ENCODE assay signal across 1 cellular context in the genomic region with DNA sequence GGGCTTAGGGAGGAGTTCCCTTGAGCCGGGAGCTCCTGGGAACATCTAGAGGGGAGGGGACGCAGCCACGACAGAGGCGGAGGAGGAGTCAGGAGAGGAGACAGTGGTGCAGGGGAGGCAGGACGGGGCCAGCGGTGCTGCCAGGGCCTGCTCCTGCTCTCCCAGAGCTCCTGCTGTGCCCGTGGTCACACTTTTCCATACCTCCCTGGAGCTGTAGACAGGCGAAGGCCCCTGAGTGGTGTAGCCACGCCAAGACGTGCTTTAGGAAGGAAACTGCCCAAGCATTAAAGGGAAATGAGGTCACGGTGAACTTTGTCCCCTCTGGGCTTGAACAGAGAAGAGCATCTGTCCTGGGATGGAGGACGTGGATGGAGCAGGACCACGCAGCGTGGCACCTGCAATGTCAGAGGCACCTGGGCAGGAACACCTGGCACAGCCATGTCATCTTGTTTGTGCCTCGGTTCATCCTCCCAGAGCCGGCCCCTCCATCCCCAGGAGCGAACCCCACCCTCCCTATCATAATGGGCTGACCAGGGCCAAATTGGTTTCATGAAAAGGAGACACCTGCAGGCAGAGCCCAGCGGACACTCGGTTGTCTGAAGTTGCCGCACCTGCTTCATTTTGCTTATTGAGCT.
TF ChIP-seq lines count a peak whose summit lies in the region.

No MANE protein-coding gene starts in this region.

TF ChIP-seq in GM23338, 12 proteins besides CTCF, POLR2A, EP300 and RAD21 (continued from another document):
- TF ChIP-seq, protein P1, sequence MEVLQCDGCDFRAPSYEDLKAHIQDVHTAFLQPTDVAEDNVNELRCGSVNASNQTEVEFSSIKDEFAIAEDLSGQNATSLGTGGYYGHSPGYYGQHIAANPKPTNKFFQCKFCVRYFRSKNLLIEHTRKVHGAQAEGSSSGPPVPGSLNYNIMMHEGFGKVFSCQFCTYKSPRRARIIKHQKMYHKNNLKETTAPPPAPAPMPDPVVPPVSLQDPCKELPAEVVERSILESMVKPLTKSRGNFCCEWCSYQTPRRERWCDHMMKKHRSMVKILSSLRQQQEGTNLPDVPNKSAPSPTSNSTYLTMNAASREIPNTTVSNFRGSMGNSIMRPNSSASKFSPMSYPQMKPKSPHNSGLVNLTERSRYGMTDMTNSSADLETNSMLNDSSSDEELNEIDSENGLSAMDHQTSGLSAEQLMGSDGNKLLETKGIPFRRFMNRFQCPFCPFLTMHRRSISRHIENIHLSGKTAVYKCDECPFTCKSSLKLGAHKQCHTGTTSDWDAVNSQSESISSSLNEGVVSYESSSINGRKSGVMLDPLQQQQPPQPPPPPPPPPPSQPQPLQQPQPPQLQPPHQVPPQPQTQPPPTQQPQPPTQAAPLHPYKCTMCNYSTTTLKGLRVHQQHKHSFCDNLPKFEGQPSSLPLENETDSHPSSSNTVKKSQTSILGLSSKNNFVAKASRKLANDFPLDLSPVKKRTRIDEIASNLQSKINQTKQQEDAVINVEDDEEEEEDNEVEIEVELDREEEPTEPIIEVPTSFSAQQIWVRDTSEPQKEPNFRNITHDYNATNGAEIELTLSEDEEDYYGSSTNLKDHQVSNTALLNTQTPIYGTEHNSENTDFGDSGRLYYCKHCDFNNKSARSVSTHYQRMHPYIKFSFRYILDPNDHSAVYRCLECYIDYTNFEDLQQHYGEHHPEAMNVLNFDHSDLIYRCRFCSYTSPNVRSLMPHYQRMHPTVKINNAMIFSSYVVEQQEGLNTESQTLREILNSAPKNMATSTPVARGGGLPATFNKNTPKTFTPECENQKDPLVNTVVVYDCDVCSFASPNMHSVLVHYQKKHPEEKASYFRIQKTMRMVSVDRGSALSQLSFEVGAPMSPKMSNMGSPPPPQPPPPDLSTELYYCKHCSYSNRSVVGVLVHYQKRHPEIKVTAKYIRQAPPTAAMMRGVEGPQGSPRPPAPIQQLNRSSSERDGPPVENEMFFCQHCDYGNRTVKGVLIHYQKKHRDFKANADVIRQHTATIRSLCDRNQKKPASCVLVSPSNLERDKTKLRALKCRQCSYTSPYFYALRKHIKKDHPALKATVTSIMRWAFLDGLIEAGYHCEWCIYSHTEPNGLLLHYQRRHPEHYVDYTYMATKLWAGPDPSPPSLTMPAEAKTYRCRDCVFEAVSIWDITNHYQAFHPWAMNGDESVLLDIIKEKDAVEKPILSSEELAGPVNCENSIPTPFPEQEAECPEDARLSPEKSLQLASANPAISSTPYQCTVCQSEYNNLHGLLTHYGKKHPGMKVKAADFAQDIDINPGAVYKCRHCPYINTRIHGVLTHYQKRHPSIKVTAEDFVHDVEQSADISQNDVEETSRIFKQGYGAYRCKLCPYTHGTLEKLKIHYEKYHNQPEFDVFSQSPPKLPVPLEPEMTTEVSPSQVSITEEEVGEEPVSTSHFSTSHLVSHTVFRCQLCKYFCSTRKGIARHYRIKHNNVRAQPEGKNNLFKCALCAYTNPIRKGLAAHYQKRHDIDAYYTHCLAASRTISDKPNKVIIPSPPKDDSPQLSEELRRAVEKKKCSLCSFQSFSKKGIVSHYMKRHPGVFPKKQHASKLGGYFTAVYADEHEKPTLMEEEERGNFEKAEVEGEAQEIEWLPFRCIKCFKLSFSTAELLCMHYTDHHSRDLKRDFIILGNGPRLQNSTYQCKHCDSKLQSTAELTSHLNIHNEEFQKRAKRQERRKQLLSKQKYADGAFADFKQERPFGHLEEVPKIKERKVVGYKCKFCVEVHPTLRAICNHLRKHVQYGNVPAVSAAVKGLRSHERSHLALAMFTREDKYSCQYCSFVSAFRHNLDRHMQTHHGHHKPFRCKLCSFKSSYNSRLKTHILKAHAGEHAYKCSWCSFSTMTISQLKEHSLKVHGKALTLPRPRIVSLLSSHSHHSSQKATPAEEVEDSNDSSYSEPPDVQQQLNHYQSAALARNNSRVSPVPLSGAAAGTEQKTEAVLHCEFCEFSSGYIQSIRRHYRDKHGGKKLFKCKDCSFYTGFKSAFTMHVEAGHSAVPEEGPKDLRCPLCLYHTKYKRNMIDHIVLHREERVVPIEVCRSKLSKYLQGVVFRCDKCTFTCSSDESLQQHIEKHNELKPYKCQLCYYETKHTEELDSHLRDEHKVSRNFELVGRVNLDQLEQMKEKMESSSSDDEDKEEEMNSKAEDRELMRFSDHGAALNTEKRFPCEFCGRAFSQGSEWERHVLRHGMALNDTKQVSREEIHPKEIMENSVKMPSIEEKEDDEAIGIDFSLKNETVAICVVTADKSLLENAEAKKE (CRISPR knock-in tag; IDR thresholded peaks at IDR 0.05), result no peak
- TF ChIP-seq, protein P2, sequence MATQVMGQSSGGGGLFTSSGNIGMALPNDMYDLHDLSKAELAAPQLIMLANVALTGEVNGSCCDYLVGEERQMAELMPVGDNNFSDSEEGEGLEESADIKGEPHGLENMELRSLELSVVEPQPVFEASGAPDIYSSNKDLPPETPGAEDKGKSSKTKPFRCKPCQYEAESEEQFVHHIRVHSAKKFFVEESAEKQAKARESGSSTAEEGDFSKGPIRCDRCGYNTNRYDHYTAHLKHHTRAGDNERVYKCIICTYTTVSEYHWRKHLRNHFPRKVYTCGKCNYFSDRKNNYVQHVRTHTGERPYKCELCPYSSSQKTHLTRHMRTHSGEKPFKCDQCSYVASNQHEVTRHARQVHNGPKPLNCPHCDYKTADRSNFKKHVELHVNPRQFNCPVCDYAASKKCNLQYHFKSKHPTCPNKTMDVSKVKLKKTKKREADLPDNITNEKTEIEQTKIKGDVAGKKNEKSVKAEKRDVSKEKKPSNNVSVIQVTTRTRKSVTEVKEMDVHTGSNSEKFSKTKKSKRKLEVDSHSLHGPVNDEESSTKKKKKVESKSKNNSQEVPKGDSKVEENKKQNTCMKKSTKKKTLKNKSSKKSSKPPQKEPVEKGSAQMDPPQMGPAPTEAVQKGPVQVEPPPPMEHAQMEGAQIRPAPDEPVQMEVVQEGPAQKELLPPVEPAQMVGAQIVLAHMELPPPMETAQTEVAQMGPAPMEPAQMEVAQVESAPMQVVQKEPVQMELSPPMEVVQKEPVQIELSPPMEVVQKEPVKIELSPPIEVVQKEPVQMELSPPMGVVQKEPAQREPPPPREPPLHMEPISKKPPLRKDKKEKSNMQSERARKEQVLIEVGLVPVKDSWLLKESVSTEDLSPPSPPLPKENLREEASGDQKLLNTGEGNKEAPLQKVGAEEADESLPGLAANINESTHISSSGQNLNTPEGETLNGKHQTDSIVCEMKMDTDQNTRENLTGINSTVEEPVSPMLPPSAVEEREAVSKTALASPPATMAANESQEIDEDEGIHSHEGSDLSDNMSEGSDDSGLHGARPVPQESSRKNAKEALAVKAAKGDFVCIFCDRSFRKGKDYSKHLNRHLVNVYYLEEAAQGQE (IDR thresholded peaks at IDR 0.05; ENCODE audit: unreplicated experiment), result no peak
- TF ChIP-seq POLR2AphosphoS5 (IDR thresholded peaks at IDR 0.05; ENCODE audit: low read depth) (no peak), NANOG (IDR thresholded peaks at IDR 0.05; ENCODE audit: borderline replicate concordance) (no peak)
TF ChIP-seq in GM23338: peak in this region for 0.
